In the genomic region with DNA sequence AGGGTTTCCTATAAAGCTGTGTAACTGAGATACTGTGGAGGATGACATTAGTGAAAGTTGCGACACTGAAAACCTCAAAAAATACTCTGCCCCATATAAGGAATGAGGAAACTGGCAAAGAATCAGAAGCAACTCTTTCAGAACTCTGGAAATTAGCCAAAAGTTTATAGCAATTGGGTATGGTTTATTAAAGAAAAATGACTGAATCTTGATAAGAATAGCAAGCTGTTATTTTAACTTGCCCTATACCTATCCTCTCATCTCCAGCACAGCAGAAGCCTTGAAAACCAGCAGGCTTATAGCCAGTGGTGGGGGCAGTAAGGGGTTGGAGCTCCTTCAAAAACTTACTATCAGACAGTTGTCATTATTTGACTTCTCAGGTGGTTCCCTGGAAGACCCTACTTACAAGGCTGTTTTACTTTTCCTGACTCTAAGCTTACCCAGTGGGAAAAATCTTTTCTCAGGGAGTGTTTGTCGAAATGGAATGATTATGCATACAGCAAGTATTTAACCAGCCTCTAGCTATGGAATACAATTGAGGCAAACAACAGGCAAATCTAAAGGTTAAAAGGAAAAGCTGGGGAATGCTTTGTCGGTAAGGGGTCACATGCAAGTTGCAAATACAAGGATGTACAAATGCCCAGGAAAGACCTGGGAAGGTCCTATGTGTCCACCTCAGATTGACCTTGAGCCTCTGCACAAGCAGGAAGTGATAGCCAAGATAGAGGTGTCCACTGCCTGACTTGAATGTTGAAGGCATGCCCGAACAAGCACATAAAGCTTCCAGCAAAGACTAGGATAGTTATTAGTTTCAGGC, we compare ENCODE assay signal across 16 cellular contexts. TPM values are rescaled to one million over a fixed set of nuclear protein-coding genes. Genes with fewer than 3 reads are reported as not detected.
DNase-seq lines count a peak whose midpoint lies in the region; ATAC-seq, FAIRE-seq and TF ChIP-seq lines count a peak whose summit lies in the region.
"Had no signal": no experiment of that assay in that cellular context is flagged by ENCODE, and none has a peak within 500 bp of the region (broad histone marks: within the 10 kb centered on the region; RNA-seq: fewer than 3 reads in every experiment).

No MANE protein-coding gene starts in this region.

- peaks cover 95% of the 10 kb centered on the region for H3K36me3 Mint-ChIP-seq in stimulated activated memory B cell treated with anti-CD40 and anti-IgM and Interleukin-4, amounts not matched to agents 10 μg/mL and 1 μg/mL and 100 μg/mL, for 72 hours

- DNase-seq in LoVo (ENCODE audit: low spot score) (peak; percentile 61), bronchial epithelial cell (ENCODE audit: low read depth) (peak; percentile 80), kidney tubule cell (ENCODE audit: low spot score) (peak; percentile 37), GM19239 (ENCODE audit: insufficient read length, low spot score) (no peak), NCI-H1417 treated with DMSO at 0.1 percent for 48 hours (lab: John Stamatoyannopoulos, UW) (no peak)
- DNase-seq: activated CD4-positive, alpha-beta T cell treated with anti-CD3 and anti-CD28 coated beads, Interleukin-2, amount 50 U/mL, for 1 hour; NCI-H2171 treated with DMSO at 0.1 percent for 48 hours; SJCRH30; upper lobe of left lung had no signal

- no peaks in the 10 kb centered on the region for H3K27me3 Mint-ChIP-seq in stimulated activated memory B cell treated with anti-CD40 and anti-IgM and Interleukin-4, amounts not matched to agents 10 μg/mL and 1 μg/mL and 100 μg/mL, for 72 hours
- H3K27me3 Mint-ChIP-seq: activated naive CD4-positive, alpha-beta T cell treated with anti-CD3 and anti-CD28 coated beads, Interleukin-2, amount 50 U/mL, for 24 hours; IgD-negative memory B cell had no signal

- H3K4me1 Mint-ChIP-seq in stimulated activated memory B cell treated with anti-CD40 and anti-IgM and Interleukin-4, amounts not matched to agents 10 μg/mL and 1 μg/mL and 100 μg/mL, for 72 hours: no peaks in the 10 kb centered on the region
- H3K4me1 Mint-ChIP-seq: activated naive CD4-positive, alpha-beta T cell treated with anti-CD3 and anti-CD28 coated beads, Interleukin-2, amount 50 U/mL, for 24 hours had no signal

- no peak overlapping the region for H3K27ac Mint-ChIP-seq in stimulated activated memory B cell treated with anti-CD40 and anti-IgM and Interleukin-4, amounts not matched to agents 10 μg/mL and 1 μg/mL and 100 μg/mL, for 72 hours
- H3K27ac Mint-ChIP-seq: activated naive CD4-positive, alpha-beta T cell treated with anti-CD3 and anti-CD28 coated beads, Interleukin-2, amount 50 U/mL, for 24 hours; IgD-negative memory B cell had no signal

- peaks cover 29% of the 10 kb centered on the region for H3K9me3 Mint-ChIP-seq in stimulated activated memory B cell treated with anti-CD40 and anti-IgM and Interleukin-4, amounts not matched to agents 10 μg/mL and 1 μg/mL and 100 μg/mL, for 72 hours

- FAIRE-seq in bronchial epithelial cell (lab: Jason Lieb, UNC) (peak; percentile 55), GM19239 (lab: Jason Lieb, UNC) (no peak)

- no peaks in the 10 kb centered on the region for H3K36me3 ChIP-seq in bronchial epithelial cell (ENCODE audit: control insufficient read depth, insufficient read depth, low read length)
- H3K36me3 ChIP-seq: prostate gland had no signal

- H3K27me3 ChIP-seq in bronchial epithelial cell (ENCODE audit: control insufficient read depth, insufficient read depth, low read length): no peaks in the 10 kb centered on the region
- H3K27me3 ChIP-seq: BLaER1 treated with 17β-estradiol and CSF1 and Interleukin-3, amounts not matched to agents 10 nM and 100 nM; SJCRH30; upper lobe of left lung had no signal

- ATAC-seq in GM21825 (IDR thresholded peaks at IDR 0.05; ENCODE audit: unreplicated experiment): no peak
- ATAC-seq in stimulated activated memory B cell treated with anti-CD40 and anti-IgM and Interleukin-4, amounts not matched to agents 10 μg/mL and 1 μg/mL and 100 μg/mL, for 72 hours: no peak

- H3K27ac ChIP-seq in C4-2B: peak overlapping the region; percentile 15; the same call in 1 of the 2 replicates
- H3K27ac ChIP-seq: prostate gland, SJCRH30 had no signal

- H3K4me3 ChIP-seq in bronchial epithelial cell (ENCODE audit: low read depth, low read length): no peak overlapping the region
- H3K4me3 ChIP-seq: BLaER1 treated with 17β-estradiol and CSF1 and Interleukin-3, amounts not matched to agents 10 nM and 100 nM; prostate gland; SJCRH30; upper lobe of left lung had no signal

- no peak overlapping the region for H3K4me3 Mint-ChIP-seq in stimulated activated memory B cell treated with anti-CD40 and anti-IgM and Interleukin-4, amounts not matched to agents 10 μg/mL and 1 μg/mL and 100 μg/mL, for 72 hours
- H3K4me3 Mint-ChIP-seq: activated naive CD4-positive, alpha-beta T cell treated with anti-CD3 and anti-CD28 coated beads, Interleukin-2, amount 50 U/mL, for 24 hours had no signal

- no peak for TF ChIP-seq CTCF in C4-2B (conservative IDR thresholded peaks at IDR 0.05)
- TF ChIP-seq CTCF in bronchial epithelial cell (IDR thresholded peaks at IDR 0.05; ENCODE audit: insufficient read depth, low read length, severe bottlenecking): no peak

RNA-seq across cellular contexts. Expression of a gene that starts 21.0 kb away (rescaled TPM):
- total RNA-seq in bronchial epithelial cell: 0.79 and 2.0 TPM in 2 replicates

RNA-seq across cellular contexts. Expression of a gene that starts 59.0 kb away (rescaled TPM):
- 16.8 and 22.9 TPM in 2 replicates for total RNA-seq in bronchial epithelial cell

Comparison
In these comparisons a context has a peak if more than half of its experiments do, and no peak if none do; other contexts are left out.
1. DNase-seq: peak in LoVo (single experiment), bronchial epithelial cell (single experiment) and kidney tubule cell (single experiment); none in GM19239 (single experiment) and NCI-H1417 treated with DMSO at 0.1 percent for 48 hours (single experiment).